In the genomic region with DNA sequence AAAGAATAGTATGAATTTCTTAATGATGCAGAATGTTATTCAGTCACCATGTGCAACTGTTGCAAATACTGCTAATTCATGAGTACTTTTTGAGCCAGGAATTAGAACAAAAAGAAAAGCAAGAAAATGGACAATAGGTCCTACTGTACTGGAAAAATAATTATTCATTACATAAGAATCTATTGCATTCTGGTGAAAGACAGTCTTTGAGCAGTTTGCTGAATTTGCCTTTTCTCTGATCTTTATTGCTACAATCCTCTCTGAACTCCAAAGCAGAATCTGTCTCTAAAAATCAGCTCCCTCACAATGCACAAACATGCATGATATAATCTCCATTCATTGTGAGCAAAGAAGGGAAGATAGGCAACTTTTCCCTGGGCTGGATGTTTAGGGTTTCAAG, we compare ENCODE assay signal across 22 cellular contexts.
"Had no signal": no experiment of that assay in that cellular context is flagged by ENCODE, and none has a peak within 500 bp of the region (broad histone marks: within the 10 kb centered on the region; RNA-seq: fewer than 3 reads in every experiment).

No MANE protein-coding gene starts in this region.

- H3K36me3 ChIP-seq: right lobe of liver, thoracic aorta, upper lobe of left lung had no signal

- H3K9me3 ChIP-seq: right lobe of liver, thoracic aorta, upper lobe of left lung had no signal

- H3K4me1 ChIP-seq: parathyroid adenoma, right lobe of liver, upper lobe of left lung had no signal

- DNase-seq: activated B cell treated with CpG ODN at 0.5 μM for 24 hours; activated CD4-positive, alpha-beta T cell treated with anti-CD3 and anti-CD28 coated beads for 36 hours; activated CD4-positive, alpha-beta T cell treated with anti-CD3 and anti-CD28 coated beads, Interleukin-2, amount 50 U/mL, for 4 hours; activated CD8-positive, alpha-beta memory T cell treated with anti-CD3 and anti-CD28 coated beads, Interleukin-2, amount 50 U/mL, for 48 hours; activated naive CD4-positive, alpha-beta T cell treated with anti-CD3 and anti-CD28 coated beads for 36 hours; activated T-cell treated with anti-CD3 and anti-CD28 coated beads, Interleukin-2, amount 50 U/mL, for 48 hours; effector CD4-positive, alpha-beta T cell; erythroblast; foreskin fibroblast; glutamatergic neuron; left cardiac atrium; mesenchymal stem cell; naive B cell; right lobe of liver; small intestine; stimulated activated CD4-positive, alpha-beta T cell treated with anti-CD3 and anti-CD28 coated beads, Interleukin-2, amount 100 ng/mL, for 24 hours; stimulated activated naive CD8-positive, alpha-beta T cell treated with anti-CD3 and anti-CD28 coated beads, Interleukin-15, amount 100 ng/mL, for 72 hours; T1000; upper lobe of left lung had no signal

- H3K27me3 ChIP-seq: right lobe of liver, upper lobe of left lung had no signal

- FAIRE-seq: endometrium, small intestine had no signal

- H3K27ac ChIP-seq: parathyroid adenoma, right lobe of liver, thoracic aorta, upper lobe of left lung had no signal

- H3K4me3 ChIP-seq: right lobe of liver, thoracic aorta, upper lobe of left lung had no signal
